Comparison of ENCODE assay signal across 29 cellular contexts in genomic region chr6:20331625-20332024, GRCh38.
"Had no signal": no experiment of that assay in that cellular context is flagged by ENCODE, and none has a peak within 500 bp of the region (broad histone marks: within the 10 kb centered on the region; RNA-seq: fewer than 3 reads in every experiment).

No MANE protein-coding gene starts in this region.

- H3K9me3 ChIP-seq: ovary, psoas muscle, right lobe of liver, sigmoid colon, spleen, suprapubic skin, testis, tibial artery, transverse colon, upper lobe of right lung, uterus had no signal

- H3K4me2 ChIP-seq: neural progenitor cell, smooth muscle cell had no signal

- H3K9ac ChIP-seq: neural progenitor cell, parathyroid adenoma had no signal

- H3K79me2 ChIP-seq: parathyroid adenoma had no signal

- H3K36me3 ChIP-seq: neural progenitor cell, ovary, right lobe of liver, sigmoid colon, spleen, suprapubic skin, tibial artery, transverse colon, upper lobe of right lung, uterus had no signal

- H2AFZ ChIP-seq: neural progenitor cell, parathyroid adenoma had no signal

- H3K4me1 ChIP-seq: neural progenitor cell, parathyroid adenoma, right lobe of liver, sigmoid colon, suprapubic skin, tibial artery, upper lobe of right lung, uterus had no signal

- H3K27ac ChIP-seq: neural progenitor cell, ovary, parathyroid adenoma, psoas muscle, right lobe of liver, sigmoid colon, skin epidermis, spleen, suprapubic skin, testis, tibial artery, transverse colon, upper lobe of right lung, uterus had no signal

- H3K27me3 ChIP-seq: neural progenitor cell, ovary, right lobe of liver, sigmoid colon, spleen, testis, transverse colon, upper lobe of right lung, uterus had no signal

- H3K4me3 ChIP-seq: neural progenitor cell, ovary, psoas muscle, right lobe of liver, sigmoid colon, skin epidermis, smooth muscle cell, spleen, suprapubic skin, testis, tibial artery, transverse colon, upper lobe of right lung, uterus had no signal

- DNase-seq: naive thymus-derived CD4-positive, alpha-beta T cell; natural killer cell; occipital lobe; ovary; posterior cingulate gyrus; psoas muscle; right lobe of liver; sigmoid colon; spleen; stimulated activated CD4-positive, alpha-beta T cell treated with anti-CD3 and anti-CD28 coated beads, Interleukin-12 subunit alpha, Interleukin-12 subunit beta, amount 100 ng/mL, for 4 hours; stimulated activated CD4-positive, alpha-beta T cell treated with anti-CD3 and anti-CD28 coated beads, Interleukin-1b, Interleukin-23, amount 100 ng/mL, for 48 hours; stimulated activated CD4-positive, alpha-beta T cell treated with anti-CD3 and anti-CD28 coated beads, Interleukin-4, amount 100 ng/mL, for 1 hour; stimulated activated CD4-positive, alpha-beta T cell treated with anti-CD3 and anti-CD28 coated beads, Interleukin-4, amount 100 ng/mL, for 4 hours; stimulated activated CD8-positive, alpha-beta memory T cell treated with anti-CD3 and anti-CD28 coated beads, Interleukin-4, amount 100 ng/mL, for 48 hours; stimulated activated naive CD4-positive, alpha-beta T cell; stimulated activated naive CD8-positive, alpha-beta T cell treated with anti-CD3 and anti-CD28 coated beads, Interleukin-15, amount 100 ng/mL, for 72 hours; stimulated activated naive CD8-positive, alpha-beta T cell treated with anti-CD3 and anti-CD28 coated beads, Interleukin-15, Interleukin-2, amounts not matched to agents 100 U/mL and 50 U/mL, for 24 hours; substantia nigra; testis; tibial artery; transverse colon; upper lobe of right lung; uterus had no signal

- ATAC-seq: naive thymus-derived CD4-positive, alpha-beta T cell; natural killer cell; right lobe of liver; stimulated activated memory B cell treated with anti-CD40 and anti-IgM and Interleukin-4, amounts not matched to agents 10 μg/mL and 1 μg/mL and 100 μg/mL, for 72 hours; stimulated activated naive CD8-positive, alpha-beta T cell treated with anti-CD3 and anti-CD28 coated beads, Interleukin-15, amount 100 ng/mL, for 72 hours; stimulated activated naive CD8-positive, alpha-beta T cell treated with anti-CD3 and anti-CD28 coated beads, Interleukin-15, Interleukin-2, amounts not matched to agents 100 U/mL and 50 U/mL, for 24 hours; upper lobe of right lung had no signal
